20 cellular contexts compared by ENCODE assay signal in the genomic region with DNA sequence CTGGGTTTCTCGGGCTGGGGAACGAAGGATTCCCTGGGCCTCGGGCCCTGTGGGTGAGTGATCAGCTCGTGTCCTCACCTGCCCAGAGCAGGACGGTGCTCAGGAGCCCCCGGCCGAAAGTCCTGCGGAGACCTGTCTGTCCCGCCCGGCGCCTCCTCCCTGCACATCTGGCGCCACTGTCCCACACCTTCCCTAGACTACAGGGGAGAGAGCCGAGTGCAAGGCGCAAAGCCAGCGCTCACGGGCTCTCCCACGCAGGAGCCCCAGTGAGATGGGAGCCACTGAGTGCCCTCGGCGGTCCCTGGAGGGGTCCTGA. TPM values are rescaled to one million over a fixed set of nuclear protein-coding genes. Genes with fewer than 3 reads are reported as not detected.
"Had no signal": no experiment of that assay in that cellular context is flagged by ENCODE, and none has a peak within 500 bp of the region (broad histone marks: within the 10 kb centered on the region; RNA-seq: fewer than 3 reads in every experiment).

No MANE protein-coding gene starts in this region.

- H3K36me3 ChIP-seq: prostate gland had no signal

- H3K9me3 ChIP-seq: lower lobe of right lung, pancreas, prostate gland, spleen, tibial artery, upper lobe of right lung, vagina had no signal

- H3K9me3 Mint-ChIP-seq: effector memory CD8-positive, alpha-beta T cell; memory B cell; mesothelial cell of epicardium; natural killer cell; neural crest cell; stimulated activated memory B cell treated with anti-CD40 and anti-IgM and Interleukin-4, amounts not matched to agents 10 μg/mL and 1 μg/mL and 100 μg/mL, for 72 hours; stimulated activated naive CD8-positive, alpha-beta T cell treated with anti-CD3 and anti-CD28 coated beads, Interleukin-15, Interleukin-2, amounts not matched to agents 100 ng/mL and 50 ng/mL, for 24 hours had no signal

- H3K27me3 ChIP-seq: foreskin keratinocyte, pancreas, spleen, tibial artery, upper lobe of right lung, vagina had no signal

- H3K4me1 Mint-ChIP-seq: mesothelial cell of epicardium, neural crest cell had no signal

- H3K4me1 ChIP-seq: foreskin keratinocyte, prostate gland, vagina had no signal

- H3K27ac ChIP-seq: foreskin keratinocyte, lower lobe of right lung, pancreas, prostate gland, tibial artery, upper lobe of right lung, vagina had no signal

- H3K4me3 Mint-ChIP-seq: effector memory CD8-positive, alpha-beta T cell; memory B cell; mesothelial cell of epicardium; natural killer cell; neural crest cell; stimulated activated memory B cell treated with anti-CD40 and anti-IgM and Interleukin-4, amounts not matched to agents 10 μg/mL and 1 μg/mL and 100 μg/mL, for 72 hours; stimulated activated naive CD8-positive, alpha-beta T cell treated with anti-CD3 and anti-CD28 coated beads, Interleukin-15, Interleukin-2, amounts not matched to agents 100 ng/mL and 50 ng/mL, for 24 hours had no signal

- H3K36me3 Mint-ChIP-seq: natural killer cell had no signal

- H3K4me3 ChIP-seq: lower lobe of right lung, pancreas, prostate gland, spleen, tibial artery, upper lobe of right lung, vagina had no signal

- H3K27me3 Mint-ChIP-seq: effector memory CD8-positive, alpha-beta T cell; memory B cell; stimulated activated memory B cell treated with anti-CD40 and anti-IgM and Interleukin-4, amounts not matched to agents 10 μg/mL and 1 μg/mL and 100 μg/mL, for 72 hours; stimulated activated naive CD8-positive, alpha-beta T cell treated with anti-CD3 and anti-CD28 coated beads, Interleukin-15, Interleukin-2, amounts not matched to agents 100 ng/mL and 50 ng/mL, for 24 hours had no signal

- DNase-seq: effector memory CD8-positive, alpha-beta T cell; hippocampal formation; kidney glomerular epithelial cell; lower lobe of right lung; natural killer cell; stimulated activated CD4-positive, alpha-beta T cell treated with anti-CD3 and anti-CD28 coated beads, Interleukin-15, amount 100 ng/mL, for 24 hours; stimulated activated CD4-positive, alpha-beta T cell treated with anti-CD3 and anti-CD28 coated beads, Interleukin-1b, Interleukin-23, amount 100 ng/mL, for 48 hours; stimulated activated CD4-positive, alpha-beta T cell treated with anti-CD3 and anti-CD28 coated beads, Interleukin-4, amount 100 ng/mL, for 24 hours; tibial artery; upper lobe of right lung had no signal

- ATAC-seq: effector memory CD8-positive, alpha-beta T cell; foreskin keratinocyte; lower lobe of right lung; natural killer cell; stimulated activated memory B cell treated with anti-CD40 and anti-IgM and Interleukin-4, amounts not matched to agents 10 μg/mL and 1 μg/mL and 100 μg/mL, for 72 hours; upper lobe of right lung had no signal

- H3K27ac Mint-ChIP-seq: effector memory CD8-positive, alpha-beta T cell; memory B cell; mesothelial cell of epicardium; natural killer cell; stimulated activated memory B cell treated with anti-CD40 and anti-IgM and Interleukin-4, amounts not matched to agents 10 μg/mL and 1 μg/mL and 100 μg/mL, for 72 hours; stimulated activated naive CD8-positive, alpha-beta T cell treated with anti-CD3 and anti-CD28 coated beads, Interleukin-15, Interleukin-2, amounts not matched to agents 100 ng/mL and 50 ng/mL, for 24 hours had no signal

RNA-seq across cellular contexts. Expression of a gene that starts 13.1 kb away (rescaled TPM):
- total RNA-seq: vagina had no signal
